21 cellular contexts compared by ENCODE assay signal in genomic region chr4:15907430-15907829, GRCh38. TPM values are rescaled to one million over a fixed set of nuclear protein-coding genes. Genes with fewer than 3 reads are reported as not detected.
"Had no signal": no experiment of that assay in that cellular context is flagged by ENCODE, and none has a peak within 500 bp of the region (broad histone marks: within the 10 kb centered on the region; RNA-seq: fewer than 3 reads in every experiment).

No MANE protein-coding gene starts in this region.

- H3K27ac Mint-ChIP-seq: activated CD4-positive, alpha-beta T cell treated with anti-CD3 and anti-CD28 coated beads, Interleukin-2, amount 10 ng/mL, durations not matched to agents 7 days and 5 days; activated naive CD8-positive, alpha-beta T cell; brain; nephron; progenitor cell of endocrine pancreas; stimulated activated naive B cell treated with anti-CD40 and anti-IgM and Interleukin-4, amounts not matched to agents 10 μg/mL and 1 μg/mL and 100 μg/mL, for 72 hours had no signal

- H3K4me1 Mint-ChIP-seq: brain; central memory CD8-positive, alpha-beta T cell; stimulated activated naive B cell treated with anti-CD40 and anti-IgM and Interleukin-4, amounts not matched to agents 10 μg/mL and 1 μg/mL and 100 μg/mL, for 72 hours had no signal

- H3K4me3 Mint-ChIP-seq: activated CD4-positive, alpha-beta T cell treated with anti-CD3 and anti-CD28 coated beads, Interleukin-2, amount 10 ng/mL, durations not matched to agents 7 days and 5 days; activated naive CD8-positive, alpha-beta T cell; brain; central memory CD8-positive, alpha-beta T cell; nephron; stimulated activated naive B cell treated with anti-CD40 and anti-IgM and Interleukin-4, amounts not matched to agents 10 μg/mL and 1 μg/mL and 100 μg/mL, for 72 hours had no signal

- H3K9me3 Mint-ChIP-seq: central memory CD8-positive, alpha-beta T cell had no signal

- H3K4me3 ChIP-seq: coronary artery, right atrium auricular region, skin epidermis, tibial nerve, vagina had no signal

- DNase-seq: activated CD4-positive, alpha-beta T cell treated with anti-CD3 and anti-CD28 coated beads, Interleukin-2, amount 10 ng/mL, durations not matched to agents 7 days and 5 days; activated CD8-positive, alpha-beta memory T cell treated with anti-CD3 and anti-CD28 coated beads for 24 hours; activated gamma-delta T cell treated with Interleukin-2 at 50 U/mL for 16 hours; amygdala; effector CD4-positive, alpha-beta T cell; hippocampal formation; kidney; occipital lobe; stimulated activated CD4-positive, alpha-beta T cell treated with anti-CD3 and anti-CD28 coated beads, Interleukin-15, amount 100 ng/mL, for 24 hours; stimulated activated CD4-positive, alpha-beta T cell treated with anti-CD3 and anti-CD28 coated beads, Interleukin-4, amount 100 ng/mL, for 1 hour; stimulated activated naive B cell treated with anti-CD40 and anti-IgM and Interleukin-4, amounts not matched to agents 10 μg/mL and 1 μg/mL and 100 μg/mL, for 72 hours had no signal

- ATAC-seq: stimulated activated naive B cell treated with anti-CD40 and anti-IgM and Interleukin-4, amounts not matched to agents 10 μg/mL and 1 μg/mL and 100 μg/mL, for 72 hours had no signal

- H3K36me3 Mint-ChIP-seq: activated naive CD8-positive, alpha-beta T cell; brain; stimulated activated naive B cell treated with anti-CD40 and anti-IgM and Interleukin-4, amounts not matched to agents 10 μg/mL and 1 μg/mL and 100 μg/mL, for 72 hours had no signal

- H3K4me1 ChIP-seq: right atrium auricular region, tibial nerve had no signal

- H3K27ac ChIP-seq: coronary artery, right atrium auricular region, tibial nerve, vagina had no signal

- H3K27me3 ChIP-seq: right atrium auricular region, tibial nerve, vagina had no signal

- H3K9me3 ChIP-seq: right atrium auricular region, tibial nerve, vagina had no signal

- H3K36me3 ChIP-seq: right atrium auricular region, tibial nerve, vagina had no signal

RNA-seq across cellular contexts. Expression of gene FGFBP1, which starts 31.1 kb away (rescaled TPM):
- total RNA-seq: activated CD4-positive, alpha-beta T cell treated with anti-CD3 and anti-CD28 coated beads, Interleukin-2, amount 10 ng/mL, durations not matched to agents 7 days and 5 days; occipital lobe; progenitor cell of endocrine pancreas had no signal

RNA-seq across cellular contexts. Expression of gene FGFBP2, which starts 55.5 kb away (rescaled TPM):
- total RNA-seq: occipital lobe, progenitor cell of endocrine pancreas had no signal
